In the genomic region with DNA sequence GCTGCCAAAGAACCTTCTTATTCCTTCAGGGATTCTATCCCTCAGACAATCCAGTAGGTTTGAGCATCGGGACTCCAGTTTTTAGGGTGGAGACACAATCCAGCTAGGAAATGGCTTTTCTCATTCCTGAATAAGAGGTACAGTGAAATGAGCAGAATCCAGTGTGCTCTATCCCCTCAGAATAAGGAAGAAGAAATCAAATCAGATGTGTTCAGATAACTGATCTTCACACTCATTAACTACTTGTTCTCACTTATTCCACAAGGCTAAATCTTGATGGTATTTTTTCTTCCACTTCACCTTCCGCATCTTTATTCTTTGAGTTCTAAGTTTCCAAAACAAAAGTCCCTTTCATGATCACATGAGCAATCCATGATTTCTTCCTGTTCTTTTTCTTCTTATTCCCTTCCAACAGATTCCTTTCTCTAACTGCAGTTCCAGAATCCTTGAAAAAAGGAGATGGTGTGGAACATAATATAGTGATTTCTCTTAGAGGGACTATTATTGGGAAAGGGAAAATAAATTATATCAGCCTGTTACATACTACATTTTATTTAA, we compare ENCODE assay signal across 8 cellular contexts. TPM values are rescaled to one million over a fixed set of nuclear protein-coding genes. Genes with fewer than 3 reads are reported as not detected.
DNase-seq lines count a peak whose midpoint lies in the region; ATAC-seq and TF ChIP-seq lines count a peak whose summit lies in the region.

No MANE protein-coding gene starts in this region.

- H3K27me3 ChIP-seq in CD4-positive, alpha-beta memory T cell (ENCODE audit: insufficient read depth, low read length) = no peaks in the 10 kb centered on the region
- no peaks in the 10 kb centered on the region for H3K27me3 ChIP-seq in effector memory CD4-positive, alpha-beta T cell (replicated peaks; ENCODE audit: control insufficient read depth, insufficient read depth, low read length, poor library complexity, severe bottlenecking)
- H3K27me3 ChIP-seq in neuronal stem cell (ENCODE audit: control insufficient read depth in 3 of 3, insufficient read depth in 3 of 3, low read depth in 1 of 3, low read length in 3 of 3) = no peaks in the 10 kb centered on the region

- no peak overlapping the region for H4K91ac ChIP-seq in neuronal stem cell (ENCODE audit: low read depth, low read length, poor library complexity)

- TF ChIP-seq POLR2A in erythroblast (IDR thresholded peaks at IDR 0.05; ENCODE audit: low read length) = no peak
- no peak for TF ChIP-seq POLR2A in lower leg skin (IDR thresholded peaks at IDR 0.05)

- H2BK12ac ChIP-seq in neuronal stem cell (ENCODE audit: low read length) = no peak overlapping the region

- peak overlapping the region; percentile 73 for H3K27ac ChIP-seq in CD4-positive, alpha-beta memory T cell (ENCODE audit: low read depth, low read length)
- peak overlapping the region; percentile 55 for H3K27ac ChIP-seq in effector memory CD4-positive, alpha-beta T cell (ENCODE audit: insufficient read depth, low read length, poor library complexity, severe bottlenecking)
- peak overlapping the region; percentile 55 for H3K27ac ChIP-seq in neuronal stem cell (replicated peaks; ENCODE audit: low read length)

- no peak overlapping the region for H3K4me3 ChIP-seq in CD4-positive, alpha-beta memory T cell (ENCODE audit: low read length in 2 of 2)
- H3K4me3 ChIP-seq in effector memory CD4-positive, alpha-beta T cell (ENCODE audit: insufficient read depth, low read depth, low read length, poor library complexity, severe bottlenecking) = no peak overlapping the region
- H3K4me3 ChIP-seq in neuronal stem cell (ENCODE audit: low read length in 2 of 2) = peak overlapping the region in 1 of 2 donors; percentile 57
- H3K4me3 ChIP-seq in lower leg skin (ENCODE audit: low read depth, poor library complexity, severe bottlenecking) = no peak overlapping the region

- H3K79me1 ChIP-seq in neuronal stem cell (ENCODE audit: low read depth, low read length) = peaks cover 5% of the 10 kb centered on the region

- H3K4me1 Mint-ChIP-seq in CD4-positive, alpha-beta memory T cell = peaks cover 17 to 45% (median 29%) of the 10 kb centered on the region in 4 donors

- no peak overlapping the region for H3K14ac ChIP-seq in neuronal stem cell (ENCODE audit: low read length)

- WGBS in neuronal stem cell (ENCODE audit: extremely low coverage in 2 of 2, insufficient read length in 2 of 2, insufficient replicate concordance in 1 of 2), 2 donors = no CpG with 5 or more reads among the region's 2 CpGs
- WGBS in lower leg skin, 2 donors = 47 to 53% methylated on average over 2 of the region's 2 CpGs

- H4K8ac ChIP-seq in neuronal stem cell (ENCODE audit: low read depth, low read length) = no peak overlapping the region

- intact Hi-C loops in CD4-positive, alpha-beta memory T cell (cut with micrococcal nuclease) = no loop called here
- intact Hi-C loops in lower leg skin (cut with DNase I; ENCODE audit: low total_unique reads) = no loop called here

- peak overlapping the region in 4 of 8 donors; percentile 39 to 99 (median 76) for H3K4me3 Mint-ChIP-seq in CD4-positive, alpha-beta memory T cell

- CTCF ChIA-PET in CD4-positive, alpha-beta memory T cell (lab: Charles Lee; ENCODE audit: partially characterized antibody) = no interaction called here

- peaks cover 0 to 8% of the 10 kb centered on the region in 2 donors for H3K36me3 Mint-ChIP-seq in CD4-positive, alpha-beta memory T cell

- H3K27ac Mint-ChIP-seq in CD4-positive, alpha-beta memory T cell = peak overlapping the region; percentile 88 to 100 (median 96)

- no peak overlapping the region for H3K23ac ChIP-seq in neuronal stem cell (ENCODE audit: low read depth, low read length, poor library complexity)

- no peak overlapping the region for H2BK15ac ChIP-seq in neuronal stem cell (ENCODE audit: low read length)

- no peak overlapping the region for H2BK120ac ChIP-seq in neuronal stem cell (ENCODE audit: low read depth, low read length)

- POLR2A ChIA-PET in CD4-positive, alpha-beta memory T cell (lab: Charles Lee; ENCODE audit: partially characterized antibody) = interaction anchor here (0.9 to 2.6 kb wide), 3 partner anchors 22 to 537 kb away, joined by 3 to 17 read pairs (median 4); a partner anchor contains a TSS

- ATAC-seq in HG03354 (IDR thresholded peaks at IDR 0.05; ENCODE audit: poor library complexity, severe bottlenecking, unreplicated experiment) = no peak

- no peak overlapping the region for H3K9ac ChIP-seq in neuronal stem cell (ENCODE audit: low read depth, low read length, poor library complexity)

- H3K4me2 ChIP-seq in neuronal stem cell (ENCODE audit: insufficient read depth, low read length, poor library complexity, severe bottlenecking) = peak overlapping the region; percentile 11

- H3K27me3 Mint-ChIP-seq in CD4-positive, alpha-beta memory T cell = no peaks in the 10 kb centered on the region

- no peaks in the 10 kb centered on the region for H3K36me3 ChIP-seq in CD4-positive, alpha-beta memory T cell (ENCODE audit: insufficient read depth, low read length)
- H3K36me3 ChIP-seq in effector memory CD4-positive, alpha-beta T cell (ENCODE audit: control insufficient read depth, insufficient read depth, low read length) = no peaks in the 10 kb centered on the region
- peaks cover 0 to 10% of the 10 kb centered on the region in 2 donors for H3K36me3 ChIP-seq in neuronal stem cell (replicated peaks in 1 of 2; ENCODE audit: control insufficient read depth in 2 of 2, insufficient read depth in 2 of 2, low read length in 2 of 2)

- no peak overlapping the region for H2AK5ac ChIP-seq in neuronal stem cell (ENCODE audit: low read depth, low read length)

- TF ChIP-seq CTCF in lower leg skin (IDR thresholded peaks at IDR 0.05) = no peak

- H2AFZ ChIP-seq in neuronal stem cell (ENCODE audit: low read length) = peak overlapping the region; percentile 84

- no peak overlapping the region for H2BK5ac ChIP-seq in neuronal stem cell (ENCODE audit: low read length)

- H3K4ac ChIP-seq in neuronal stem cell (ENCODE audit: low read length) = no peak overlapping the region

- H3K9me3 ChIP-seq in CD4-positive, alpha-beta memory T cell (ENCODE audit: control insufficient read depth in 1 of 2, low read length in 2 of 2) = no peaks in the 10 kb centered on the region
- H3K9me3 ChIP-seq in effector memory CD4-positive, alpha-beta T cell (ENCODE audit: control insufficient read depth, low read length) = no peaks in the 10 kb centered on the region
- no peaks in the 10 kb centered on the region for H3K9me3 ChIP-seq in neuronal stem cell (replicated peaks in 1 of 2; ENCODE audit: control insufficient read depth in 2 of 2, insufficient read depth in 1 of 2, low read depth in 1 of 2, low read length in 2 of 2)

- no peak for DNase-seq in CD4-positive, alpha-beta memory T cell
- peak; percentile 13 for DNase-seq in NCI-H1105 treated with DMSO at 0.1 percent for 48 hours (lab: John Stamatoyannopoulos, UW)
- DNase-seq in effector memory CD4-positive, alpha-beta T cell = no peak
- no peak for DNase-seq in neuronal stem cell (ENCODE audit: low spot score)
- no peak for DNase-seq in erythroblast (lab: John Stamatoyannopoulos, UW)
- no peak for DNase-seq in lower leg skin (ENCODE audit: low spot score in 2 of 2)
- DNase-seq in HK-2 (ENCODE audit: unreplicated experiment) = no peak

- peaks cover 45% of the 10 kb centered on the region for H3K4me1 ChIP-seq in CD4-positive, alpha-beta memory T cell (ENCODE audit: insufficient read depth, low read length)
- peaks cover 7% of the 10 kb centered on the region for H3K4me1 ChIP-seq in effector memory CD4-positive, alpha-beta T cell (ENCODE audit: control insufficient read depth, insufficient read depth, low read length, poor library complexity, severe bottlenecking)
- H3K4me1 ChIP-seq in neuronal stem cell (ENCODE audit: control insufficient read depth in 2 of 2, insufficient read depth in 1 of 2, low read depth in 1 of 2, low read length in 2 of 2) = peaks cover 6 to 8% of the 10 kb centered on the region in 2 donors

- no peak overlapping the region for H3K18ac ChIP-seq in neuronal stem cell (ENCODE audit: low read length)

- no peaks in the 10 kb centered on the region for H3K9me3 Mint-ChIP-seq in CD4-positive, alpha-beta memory T cell

RNA-seq across cellular contexts. Expression of a gene that starts 1.7 kb away (rescaled TPM):
- 10 to 100 TPM; 17.7 to 18.2 TPM for total RNA-seq in CD4-positive, alpha-beta memory T cell
- 10 to 100 TPM; 10.7 to 15.8 TPM for polyA plus RNA-seq in CD4-positive, alpha-beta memory T cell
- 18.7 TPM for polyA plus RNA-seq in neuronal stem cell (2013, experiment 1 of 2)
- 19.0 TPM for polyA plus RNA-seq in neuronal stem cell (2013, experiment 2 of 2)
- total RNA-seq in lower leg skin = 1 to 10 TPM; 1.7 to 4.0 (median 3.5) TPM

RNA-seq across cellular contexts. Expression of a gene that starts 4.0 kb away (rescaled TPM):
- total RNA-seq in CD4-positive, alpha-beta memory T cell = 100 to 1,000 TPM; 118 to 134 TPM
- 10 to 100 TPM in 1 of 2 donors, 1 to 10 TPM in 1; 9.3 to 51.0 TPM for polyA plus RNA-seq in CD4-positive, alpha-beta memory T cell
- polyA plus RNA-seq in neuronal stem cell (2013, experiment 1 of 2) = 15.4 TPM
- 14.4 TPM for polyA plus RNA-seq in neuronal stem cell (2013, experiment 2 of 2)
- 10 to 100 TPM; 24.9 to 43.9 (median 33.6) TPM for total RNA-seq in lower leg skin

RNA-seq across cellular contexts. Expression of a gene that starts 50.1 kb away (rescaled TPM):
- total RNA-seq in CD4-positive, alpha-beta memory T cell = 10 to 100 TPM; 45.0 to 48.0 TPM
- 10 to 100 TPM; 14.1 to 20.4 TPM for polyA plus RNA-seq in CD4-positive, alpha-beta memory T cell
- polyA plus RNA-seq in neuronal stem cell (2013, experiment 1 of 2) = 22.1 TPM
- polyA plus RNA-seq in neuronal stem cell (2013, experiment 2 of 2) = 22.2 TPM
- 10 to 100 TPM; 16.1 to 34.2 (median 24.2) TPM for total RNA-seq in lower leg skin
